In the genomic region with DNA sequence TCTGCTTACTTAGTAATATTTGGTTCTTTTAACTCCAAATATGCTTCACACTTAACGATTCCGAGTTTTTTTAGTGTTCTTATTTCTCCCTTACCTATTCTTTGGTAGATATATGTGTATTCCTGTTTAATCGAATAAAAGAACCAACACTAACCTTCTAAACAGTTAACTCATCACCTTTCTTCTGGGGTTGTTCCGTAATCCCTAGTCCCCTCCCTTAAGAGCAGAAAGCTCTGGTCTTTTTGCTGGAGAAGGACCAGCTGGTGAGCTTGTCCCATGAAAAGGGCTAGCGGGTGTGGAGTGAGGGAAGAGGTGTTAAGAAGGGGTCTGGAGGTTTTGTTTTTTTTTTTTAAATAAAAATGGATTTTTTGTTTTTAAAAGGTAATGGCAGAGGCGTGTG, we compare ENCODE assay signal across 8 cellular contexts. TPM values are rescaled to one million over a fixed set of nuclear protein-coding genes. Genes with fewer than 3 reads are reported as not detected.
DNase-seq lines count a peak whose midpoint lies in the region; ATAC-seq and TF ChIP-seq lines count a peak whose summit lies in the region.
"Not testable (repeated sequence)": the region's sequence is repeated elsewhere in the genome, so short reads cannot be mapped to it uniquely, and the experiment has no call there.

No MANE protein-coding gene starts in this region.

- 8% methylated on average over 2 of the region's 6 CpGs for WGBS in mesenchymal stem cell
- 25% methylated on average over 4 of the region's 6 CpGs for WGBS in smooth muscle cell (ENCODE audit: low lambda C conversion rate)

- H3K27ac ChIP-seq in CD4-positive, CD25-positive, alpha-beta regulatory T cell (ENCODE audit: insufficient read depth, low read length, poor library complexity, severe bottlenecking); fibroblast of lung (ENCODE audit: insufficient read depth, low read length); mesenchymal stem cell (ENCODE audit: low read length, poor library complexity, severe bottlenecking); smooth muscle cell (ENCODE audit: low read depth): not testable (repeated sequence)

- H3K36me3 Mint-ChIP-seq in CD4-positive, CD25-positive, alpha-beta regulatory T cell: not testable (repeated sequence)
- peaks cover 11% of the 10 kb centered on the region for H3K36me3 Mint-ChIP-seq in activated T-cell treated with anti-CD3 and anti-CD28 coated beads, Interleukin-2, amount 50 U/mL, for 24 hours (ENCODE audit: low read depth)

- H4K8ac ChIP-seq in mesenchymal stem cell (ENCODE audit: low read length): not testable (repeated sequence)

- not testable (repeated sequence) for TF ChIP-seq CTCF in fibroblast of lung (conservative IDR thresholded peaks at IDR 0.05 in 1 of 2, IDR thresholded peaks at IDR 0.05 in 1 of 2; ENCODE audit: low read depth in 1 of 2, low read length in 2 of 2); smooth muscle cell (IDR thresholded peaks at IDR 0.05; ENCODE audit: borderline replicate concordance, insufficient read depth, poor library complexity, severe bottlenecking)

- H3K23ac ChIP-seq in mesenchymal stem cell (ENCODE audit: low read length in 2 of 2): not testable (repeated sequence)

- not testable (repeated sequence) for H3K27me3 ChIP-seq in CD4-positive, CD25-positive, alpha-beta regulatory T cell (ENCODE audit: control insufficient read depth, insufficient read depth, low read length); fibroblast of lung (ENCODE audit: control insufficient read depth, insufficient read depth, low read length); mesenchymal stem cell (ENCODE audit: control insufficient read depth in 1 of 2, insufficient read depth in 1 of 2, low read length in 2 of 2); smooth muscle cell (ENCODE audit: low read depth)

- not testable (repeated sequence) for H3K14ac ChIP-seq in mesenchymal stem cell (ENCODE audit: low read length in 2 of 2)

- H3K18ac ChIP-seq in mesenchymal stem cell (ENCODE audit: low read depth in 1 of 2, low read length in 2 of 2): not testable (repeated sequence)

- not testable (repeated sequence) for H3K27me3 Mint-ChIP-seq in CD4-positive, CD25-positive, alpha-beta regulatory T cell; activated T-cell treated with anti-CD3 and anti-CD28 coated beads, Interleukin-2, amount 50 U/mL, for 24 hours

- not testable (repeated sequence) for H3K9ac ChIP-seq in fibroblast of lung (ENCODE audit: insufficient read depth, low read length); smooth muscle cell (ENCODE audit: low read depth)
- H3K9ac ChIP-seq in mesenchymal stem cell (ENCODE audit: low read length): peak overlapping the region; percentile 62

- not testable (repeated sequence) for H2BK120ac ChIP-seq in mesenchymal stem cell (ENCODE audit: low read depth, low read length)

- not testable (repeated sequence) for DNase-seq in CD4-positive, CD25-positive, alpha-beta regulatory T cell; activated T-cell treated with anti-CD3 and anti-CD28 coated beads, Interleukin-2, amount 50 U/mL, for 24 hours; fibroblast of lung (ENCODE audit: low read depth in 2 of 2); mesenchymal stem cell; smooth muscle cell (lab: John Stamatoyannopoulos, UW; ENCODE audit: unreplicated experiment)

- H3K79me2 ChIP-seq in fibroblast of lung (ENCODE audit: control insufficient read depth, insufficient read depth, low read length); smooth muscle cell (ENCODE audit: low read depth): not testable (repeated sequence)

- H3K4me2 ChIP-seq in fibroblast of lung (ENCODE audit: extremely low read depth, insufficient read depth, low read length) (peak overlapping the region; percentile 25), smooth muscle cell (peak overlapping the region; percentile 88)
- not testable (repeated sequence) for H3K4me2 ChIP-seq in mesenchymal stem cell (ENCODE audit: low read length, poor library complexity, severe bottlenecking)

- ATAC-seq in CD4-positive, CD25-positive, alpha-beta regulatory T cell (ENCODE audit: low read depth in 2 of 2): peak; percentile 1 to 4
- ATAC-seq in GM19438 (IDR thresholded peaks at IDR 0.05; ENCODE audit: low read depth, unreplicated experiment) (peak; percentile 40), HG02870 (IDR thresholded peaks at IDR 0.05; ENCODE audit: unreplicated experiment) (peak; percentile 33), HG03575 (IDR thresholded peaks at IDR 0.05; ENCODE audit: extremely low read depth, insufficient number of reproducible peaks, low FRiP score, unreplicated experiment) (peak; percentile 20)

- H3K9me3 Mint-ChIP-seq in CD4-positive, CD25-positive, alpha-beta regulatory T cell; activated T-cell treated with anti-CD3 and anti-CD28 coated beads, Interleukin-2, amount 50 U/mL, for 24 hours: not testable (repeated sequence)

- not testable (repeated sequence) for H2AK5ac ChIP-seq in mesenchymal stem cell (ENCODE audit: low read length, severe bottlenecking)

- H3K27ac Mint-ChIP-seq in CD4-positive, CD25-positive, alpha-beta regulatory T cell; activated T-cell treated with anti-CD3 and anti-CD28 coated beads, Interleukin-2, amount 50 U/mL, for 24 hours: not testable (repeated sequence)

- H3F3A ChIP-seq in smooth muscle cell (ENCODE audit: low read depth): not testable (repeated sequence)

- not testable (repeated sequence) for H2BK5ac ChIP-seq in mesenchymal stem cell (ENCODE audit: low read depth, low read length, poor library complexity, severe bottlenecking)

- peak overlapping the region; percentile 62 for H3K4me3 ChIP-seq in CD4-positive, CD25-positive, alpha-beta regulatory T cell (ENCODE audit: low read depth, low read length)
- H3K4me3 ChIP-seq in fibroblast of lung (replicated peaks in 1 of 4; ENCODE audit: control extremely low read depth in 1 of 4, insufficient read depth in 1 of 4, low read depth in 3 of 4, low read length in 4 of 4) (peak overlapping the region in 3 of 4 experiments; percentile 48 to 64 (median 49)), mesenchymal stem cell (ENCODE audit: insufficient read depth in 1 of 2, low read depth in 1 of 2, low read length in 2 of 2) (peak overlapping the region in 1 of 2 experiments; percentile 79), smooth muscle cell (peak overlapping the region; percentile 97)

- H4K20me1 ChIP-seq in fibroblast of lung (ENCODE audit: control insufficient read depth, extremely low read depth, insufficient read depth, low read length); smooth muscle cell (ENCODE audit: low read depth): not testable (repeated sequence)

- not testable (repeated sequence) for H3K4ac ChIP-seq in mesenchymal stem cell (ENCODE audit: low read depth in 1 of 2, low read length in 2 of 2)

- not testable (repeated sequence) for H3K36me3 ChIP-seq in CD4-positive, CD25-positive, alpha-beta regulatory T cell (ENCODE audit: control insufficient read depth, insufficient read depth, low read length); fibroblast of lung (ENCODE audit: control insufficient read depth, insufficient read depth, low read length); mesenchymal stem cell (ENCODE audit: control insufficient read depth in 1 of 2, insufficient read depth in 2 of 2, low read depth in 1 of 2, low read length in 2 of 2); smooth muscle cell (ENCODE audit: low read depth)

- H3K79me1 ChIP-seq in mesenchymal stem cell (replicated peaks; ENCODE audit: low read length, poor library complexity, severe bottlenecking): not testable (repeated sequence)

- not testable (repeated sequence) for H3K4me1 ChIP-seq in CD4-positive, CD25-positive, alpha-beta regulatory T cell (ENCODE audit: control insufficient read depth, insufficient read depth, low read length, poor library complexity, severe bottlenecking); fibroblast of lung (ENCODE audit: control insufficient read depth, extremely low read depth, insufficient read depth, low read length); mesenchymal stem cell (ENCODE audit: control insufficient read depth, insufficient read depth, low read depth, low read length); smooth muscle cell (ENCODE audit: low read depth)

- not testable (repeated sequence) for H3K9me3 ChIP-seq in CD4-positive, CD25-positive, alpha-beta regulatory T cell (ENCODE audit: control insufficient read depth in 2 of 2, low read length in 2 of 2); fibroblast of lung (ENCODE audit: control insufficient read depth, insufficient read depth, low read depth, low read length); mesenchymal stem cell (ENCODE audit: control insufficient read depth, low read length); smooth muscle cell (replicated peaks; ENCODE audit: low read depth)

- H3K4me3 Mint-ChIP-seq in CD4-positive, CD25-positive, alpha-beta regulatory T cell: peak overlapping the region in 3 of 4 donors; percentile 72 to 87 (median 86)
- peak overlapping the region; percentile 86 for H3K4me3 Mint-ChIP-seq in activated T-cell treated with anti-CD3 and anti-CD28 coated beads, Interleukin-2, amount 50 U/mL, for 24 hours

- H4K91ac ChIP-seq in mesenchymal stem cell (ENCODE audit: low read length): not testable (repeated sequence)

- H3K4me1 Mint-ChIP-seq in CD4-positive, CD25-positive, alpha-beta regulatory T cell; activated T-cell treated with anti-CD3 and anti-CD28 coated beads, Interleukin-2, amount 50 U/mL, for 24 hours (ENCODE audit: low read depth): not testable (repeated sequence)

- not testable (repeated sequence) for H2BK15ac ChIP-seq in mesenchymal stem cell (ENCODE audit: low read depth, poor library complexity, severe bottlenecking)

- H2AFZ ChIP-seq in fibroblast of lung (ENCODE audit: low read length); mesenchymal stem cell (ENCODE audit: low read depth, low read length): not testable (repeated sequence)
- H2AFZ ChIP-seq in smooth muscle cell (ENCODE audit: low read depth): peak overlapping the region; percentile 95

- H2BK12ac ChIP-seq in mesenchymal stem cell (ENCODE audit: low read length in 2 of 2): not testable (repeated sequence)

RNA-seq across cellular contexts. Expression of a gene that starts 0.3 kb away (rescaled TPM):
- total RNA-seq in CD4-positive, CD25-positive, alpha-beta regulatory T cell: 70.6 TPM
- polyA plus RNA-seq in CD4-positive, CD25-positive, alpha-beta regulatory T cell: 100 to 1,000 TPM; 101 to 199 (median 148) TPM
- total RNA-seq in fibroblast of lung (14.4 and 29.6 TPM in 2 replicates), smooth muscle cell (60.3 and 80.4 TPM in 2 replicates)
- polyA plus RNA-seq in fibroblast of lung (25.2 and 60.1 TPM in 2 replicates), smooth muscle cell (68.4 and 72.4 TPM in 2 replicates)
- 12.5 and 36.5 TPM in 2 replicates for polyA plus RNA-seq in fibroblast of lung (2012)
- polyA minus RNA-seq in fibroblast of lung (ENCODE audit: low replicate concordance): 3.3 and 16.9 TPM in 2 replicates
- 15.7 TPM for polyA plus RNA-seq in mesenchymal stem cell (2013, experiment 1 of 2)
- 16.1 TPM for polyA plus RNA-seq in mesenchymal stem cell (2013, experiment 2 of 2)
